In the genomic region with DNA sequence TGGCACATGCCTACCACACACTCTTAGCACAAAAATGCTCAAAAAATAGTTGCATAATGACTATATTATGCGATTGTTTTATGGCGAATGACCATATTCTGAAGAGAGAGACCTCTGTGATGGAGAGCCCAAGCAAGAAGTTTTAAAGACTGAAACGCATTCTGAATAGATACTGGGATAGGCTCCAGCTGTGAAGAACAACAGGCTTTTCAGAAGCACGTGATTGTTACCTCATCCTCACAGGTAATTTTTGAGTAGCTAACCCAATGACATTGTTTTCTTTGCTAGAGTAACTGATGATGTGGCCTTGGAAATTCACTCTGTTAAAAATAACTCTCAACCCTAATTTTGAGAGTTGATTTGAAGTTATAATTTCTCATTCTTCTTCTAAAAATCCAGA, we compare ENCODE assay signal across 23 cellular contexts. TPM values are rescaled to one million over a fixed set of nuclear protein-coding genes. Genes with fewer than 3 reads are reported as not detected.
DNase-seq lines count a peak whose midpoint lies in the region; ATAC-seq, FAIRE-seq and TF ChIP-seq lines count a peak whose summit lies in the region.
"Had no signal": no experiment of that assay in that cellular context is flagged by ENCODE, and none has a peak within 500 bp of the region (broad histone marks: within the 10 kb centered on the region; RNA-seq: fewer than 3 reads in every experiment).

No MANE protein-coding gene starts in this region.

- no peak overlapping the region for H3K14ac ChIP-seq in H1 (ENCODE audit: insufficient read length)

- no peak overlapping the region for H3K18ac ChIP-seq in H1 (ENCODE audit: extremely low read depth, low read length)

- no peak for TF ChIP-seq EP300 in H1 (IDR thresholded peaks at IDR 0.05; ENCODE audit: borderline replicate concordance in 1 of 2, low read depth in 2 of 2, low read length in 2 of 2)

- H3K23ac ChIP-seq in H1 (ENCODE audit: insufficient read length): no peak overlapping the region

- no peaks in the 10 kb centered on the region for H3K79me1 ChIP-seq in H1 (ENCODE audit: low read depth, low read length)

- H3K4me1 ChIP-seq in CD8-positive, alpha-beta memory T cell (ENCODE audit: insufficient read depth, low read length): peaks cover 23% of the 10 kb centered on the region
- H3K4me1 ChIP-seq in Loucy (ENCODE audit: insufficient read depth, low read length, poor library complexity, severe bottlenecking) (peaks cover 13% of the 10 kb centered on the region), H1 (replicated peaks in 1 of 4; ENCODE audit: control insufficient read depth in 3 of 4, insufficient read depth in 4 of 4, low read length in 3 of 4) (peaks cover 0 to 8% (median 5%) of the 10 kb centered on the region in 4 experiments; a peak in 3 of 7 replicates), neuron (ENCODE audit: insufficient read depth, low read length) (peaks cover 12% of the 10 kb centered on the region)

- H2BK20ac ChIP-seq in H1 (ENCODE audit: low read length): no peak overlapping the region

- TF ChIP-seq POLR2A in H1 (IDR thresholded peaks at IDR 0.05; ENCODE audit: control extremely low read depth in 1 of 2, low read depth in 2 of 2, low read length in 2 of 2): no peak

- H3K23me2 ChIP-seq in H1 (ENCODE audit: low read depth, low read length): no peaks in the 10 kb centered on the region; the same call in none of the 2 replicates

- no peaks in the 10 kb centered on the region for H3K9me2 ChIP-seq in Loucy (replicated peaks; ENCODE audit: low read depth, low read length)

- peaks cover 0 to 22% (median 3%) of the 10 kb centered on the region in 3 donors for H3K36me3 Mint-ChIP-seq in CD8-positive, alpha-beta memory T cell

- H4K5ac ChIP-seq in H1 (ENCODE audit: insufficient read length, low read depth, low read length): peak overlapping the region; percentile 37

- TF ChIP-seq CTCF in Loucy (conservative IDR thresholded peaks at IDR 0.05; ENCODE audit: low read length) (no peak), H1 (IDR thresholded peaks at IDR 0.05; ENCODE audit: control extremely low read depth in 1 of 3, insufficient read depth in 1 of 3, low read depth in 1 of 3, low read length in 3 of 3) (no peak), foreskin fibroblast (IDR thresholded peaks at IDR 0.05; ENCODE audit: low read depth, low read length) (no peak)

- 47% methylated on average over 4 of the region's 4 CpGs; no CpG with 5 or more reads in 1 of the 2 experiments for WGBS in H1 (ENCODE audit: extremely low coverage in 1 of 2, insufficient coverage in 1 of 2, insufficient read length in 1 of 2, insufficient replicate concordance in 2 of 2, low coverage in 1 of 2, low lambda C conversion rate in 2 of 2, missing lambda C conversion rate in 1 of 2), 2 experiments

- H3K9me3 ChIP-seq in CD8-positive, alpha-beta memory T cell (ENCODE audit: low read length): no peaks in the 10 kb centered on the region
- H3K9me3 ChIP-seq in Loucy (ENCODE audit: insufficient read depth, low read depth, low read length) (no peaks in the 10 kb centered on the region), H1 (ENCODE audit: insufficient read depth in 2 of 2, low read depth in 1 of 2, low read length in 1 of 2) (no peaks in the 10 kb centered on the region), neuron (ENCODE audit: low read length) (no peaks in the 10 kb centered on the region)
- H3K9me3 ChIP-seq: MG63, SJCRH30 had no signal

- H3K27ac ChIP-seq in CD8-positive, alpha-beta memory T cell (ENCODE audit: low read depth, low read length): no peak overlapping the region
- H3K27ac ChIP-seq in H1 (ENCODE audit: low read depth, low read length): no peak overlapping the region; the same call in 1 of the 2 replicates
- H3K27ac ChIP-seq: SJCRH30 had no signal

- H3K4me3 Mint-ChIP-seq in CD8-positive, alpha-beta memory T cell: no peak overlapping the region
- H3K4me3 Mint-ChIP-seq: T-helper 1 cell treated with Interleukin-12 subunit alpha and Interleukin-12 subunit beta and Interleukin-4 antibody, amounts not matched to agents 30 μg/mL and 1 μg/mL, for 36 hours had no signal

- no peak overlapping the region for H3K9ac ChIP-seq in Loucy (ENCODE audit: low read depth, low read length, poor library complexity, severe bottlenecking)
- H3K9ac ChIP-seq in H1 (replicated peaks in 1 of 4; ENCODE audit: extremely low read depth in 1 of 4, low read depth in 3 of 4, low read length in 3 of 4): no peak overlapping the region

- peak overlapping the region in 5 of 8 donors; percentile 5 to 64 (median 38) for H3K27ac Mint-ChIP-seq in CD8-positive, alpha-beta memory T cell
- H3K27ac Mint-ChIP-seq: T-helper 1 cell treated with Interleukin-12 subunit alpha and Interleukin-12 subunit beta and Interleukin-4 antibody, amounts not matched to agents 30 μg/mL and 1 μg/mL, for 36 hours had no signal

- CTCF ChIA-PET in CD8-positive, alpha-beta memory T cell (lab: Charles Lee): interaction anchor here (2.5 to 5.0 kb wide), 3 partner anchors 9 to 191 kb away, joined by 7 to 43 read pairs (median 17); no protein-coding TSS in a partner anchor
- CTCF ChIA-PET in H1 (lab: Charles Lee; ENCODE audit: partially characterized antibody): interaction anchor here (0.6 to 4.9 kb wide), 6 partner anchors 10 to 190 kb away, joined by 3 to 29 read pairs (median 3); no protein-coding TSS in a partner anchor

- H4K20me1 ChIP-seq in Loucy (ENCODE audit: insufficient read depth, low read length, poor library complexity, severe bottlenecking) (peaks cover 21% of the 10 kb centered on the region), H1 (replicated peaks in 1 of 2; ENCODE audit: control insufficient read depth in 1 of 2, insufficient read depth in 2 of 2, low read length in 2 of 2) (peaks cover 0 to 2% of the 10 kb centered on the region in 2 experiments)

- no peak overlapping the region for H4K91ac ChIP-seq in H1 (replicated peaks; ENCODE audit: insufficient read length, low read length)

- peaks cover 0 to 5% of the 10 kb centered on the region in 2 donors for H3K27me3 Mint-ChIP-seq in CD8-positive, alpha-beta memory T cell

- H2BK5ac ChIP-seq in H1 (ENCODE audit: low read depth, low read length): no peak overlapping the region

- H3K27me3 ChIP-seq in CD8-positive, alpha-beta memory T cell (ENCODE audit: insufficient read depth, low read length, poor library complexity, severe bottlenecking): no peaks in the 10 kb centered on the region
- H3K27me3 ChIP-seq in Loucy (ENCODE audit: insufficient read depth, low read length, poor library complexity, severe bottlenecking): no peaks in the 10 kb centered on the region
- no peaks in the 10 kb centered on the region for H3K27me3 ChIP-seq in H1 (replicated peaks in 1 of 4; ENCODE audit: control insufficient read depth in 3 of 4, extremely low read depth in 1 of 4, insufficient read depth in 3 of 4, low read length in 3 of 4)
- no peaks in the 10 kb centered on the region for H3K27me3 ChIP-seq in neuron (ENCODE audit: insufficient read depth, low read length)
- H3K27me3 ChIP-seq: MG63, SJCRH30 had no signal

- H2BK15ac ChIP-seq in H1 (ENCODE audit: low read length): no peak overlapping the region

- no peak for ATAC-seq in HG03571 (IDR thresholded peaks at IDR 0.05; ENCODE audit: unreplicated experiment)
- ATAC-seq: GM12878, HCT116 had no signal

- no peaks in the 10 kb centered on the region for H3K9me3 Mint-ChIP-seq in CD8-positive, alpha-beta memory T cell
- H3K9me3 Mint-ChIP-seq: T-helper 1 cell treated with Interleukin-12 subunit alpha and Interleukin-12 subunit beta and Interleukin-4 antibody, amounts not matched to agents 30 μg/mL and 1 μg/mL, for 36 hours had no signal

- H3K4ac ChIP-seq in H1 (replicated peaks; ENCODE audit: insufficient read length, low read depth, low read length): no peak overlapping the region

- H3K4me2 ChIP-seq in Loucy (ENCODE audit: low read depth, low read length, poor library complexity, severe bottlenecking) (no peak overlapping the region), H1 (ENCODE audit: insufficient read depth in 1 of 2, low read depth in 2 of 2, low read length in 2 of 2) (peak overlapping the region; percentile 11 to 14; a peak in 1 of 4 replicates)

- DNase-seq in CD8-positive, alpha-beta memory T cell: no peak
- DNase-seq in H1 (ENCODE audit: low read depth in 1 of 2, low spot score in 2 of 2): no peak
- no peak for DNase-seq in foreskin fibroblast
- no peak for DNase-seq in SKM-1 (lab: John Stamatoyannopoulos, UW; ENCODE audit: unreplicated experiment)
- DNase-seq: C1 segment of cervical spinal cord, COR-L47, DMS79 treated with DMSO at 0.1 percent for 48 hours, Karpas-422, MG63, NCI-H1048, NCI-H1436, NCI-H2029, NCI-H226, NCI-H524, NCI-H774, SJCRH30 had no signal

- no peak overlapping the region for H2BK12ac ChIP-seq in H1 (ENCODE audit: low read depth, low read length)

- FAIRE-seq in H1 (lab: Jason Lieb, UNC): no peak
- FAIRE-seq: GM12878, RCC 7860 had no signal

- H3K36me3 ChIP-seq in CD8-positive, alpha-beta memory T cell (ENCODE audit: insufficient read depth, low read length): peaks cover 3% of the 10 kb centered on the region
- no peaks in the 10 kb centered on the region for H3K36me3 ChIP-seq in Loucy (ENCODE audit: insufficient read depth, low read length)
- peaks cover 0 to 5% (median under 1%) of the 10 kb centered on the region in 4 experiments; a peak in 3 of 8 replicates for H3K36me3 ChIP-seq in H1 (ENCODE audit: control insufficient read depth in 2 of 4, insufficient read depth in 4 of 4, low read length in 3 of 4)
- H3K36me3 ChIP-seq in neuron (ENCODE audit: insufficient read depth, low read length): peaks cover 6% of the 10 kb centered on the region

- H2BK120ac ChIP-seq in H1 (replicated peaks; ENCODE audit: low read depth, low read length): no peak overlapping the region

- POLR2A ChIA-PET in CD8-positive, alpha-beta memory T cell (lab: Charles Lee): interaction anchor here (0.6 kb wide), 1 partner anchor 276 kb away, joined by 3 read pairs; the partner anchor contains the start of gene INSIG2
- POLR2A ChIA-PET in H1 (lab: Charles Lee; ENCODE audit: partially characterized antibody): interaction anchor here (1.8 kb wide), 1 partner anchor 9 kb away, joined by 6 read pairs; no protein-coding TSS in a partner anchor

- H3K79me2 ChIP-seq in Loucy (ENCODE audit: insufficient read depth, low read length): peaks cover 29% of the 10 kb centered on the region
- H3K79me2 ChIP-seq in H1 (ENCODE audit: control insufficient read depth in 1 of 2, insufficient read depth in 2 of 2, low read length in 2 of 2): peaks cover 11 to 28% of the 10 kb centered on the region in 2 experiments

- H4K8ac ChIP-seq in H1 (ENCODE audit: extremely low read depth, insufficient read depth, low read length): no peak overlapping the region

- H3K4me3 ChIP-seq in CD8-positive, alpha-beta memory T cell (ENCODE audit: low read length): no peak overlapping the region
- H3K4me3 ChIP-seq in Loucy (ENCODE audit: low read length, poor library complexity, severe bottlenecking) (no peak overlapping the region), H1 (ENCODE audit: extremely low read depth in 1 of 4, insufficient read depth in 2 of 4, low read depth in 3 of 4, low read length in 4 of 4) (no peak overlapping the region; a peak in 1 of 8 replicates), neuron (ENCODE audit: low read length) (no peak overlapping the region), foreskin fibroblast (ENCODE audit: low read depth in 1 of 2, low read length in 2 of 2) (no peak overlapping the region)
- H3K4me3 ChIP-seq: GM12878, MG63, SJCRH30 had no signal

- H3K56ac ChIP-seq in H1 (replicated peaks; ENCODE audit: insufficient read length, low read depth, low read length): no peak overlapping the region

- no peaks in the 10 kb centered on the region for H3F3A ChIP-seq in Loucy (ENCODE audit: low read depth)

- peaks cover 30 to 43% (median 43%) of the 10 kb centered on the region in 3 donors for H3K4me1 Mint-ChIP-seq in CD8-positive, alpha-beta memory T cell

- H2AK5ac ChIP-seq in H1 (ENCODE audit: low read depth, low read length): no peak overlapping the region

- TF ChIP-seq RAD21 in H1 (IDR thresholded peaks at IDR 0.05 in 1 of 2, conservative IDR thresholded peaks at IDR 0.05 in 1 of 2; ENCODE audit: low read depth in 2 of 2, low read length in 2 of 2): no peak

- H2AFZ ChIP-seq in Loucy (ENCODE audit: low read length) (0 out of 2 replicates have a peak overlapping the region, but pooled peaks have one; percentile 18), H1 (ENCODE audit: low read length) (peak overlapping the region; percentile 43), neuron (ENCODE audit: low read depth, low read length) (peak overlapping the region; percentile 30)

RNA-seq across cellular contexts. Expression of gene DDX18, which starts 2.0 kb away (rescaled TPM):
- 100 to 1,000 TPM; 147 to 151 TPM for total RNA-seq in CD8-positive, alpha-beta memory T cell
- polyA plus RNA-seq in CD8-positive, alpha-beta memory T cell: 46.2 TPM
- 111 and 119 TPM in 2 replicates for total RNA-seq in H1 (2021; fragmentation: NEBNext Ultra II Directional; extraction: Animal tissue kit (Norgen Biotek cat#: 25700))
- polyA plus RNA-seq in H1 (2011; rRNA removed): 21.2 and 31.3 TPM in 2 replicates
- 47.3 TPM for polyA plus RNA-seq in H1 (2011; cell fraction: cytosol; rRNA removed)
- polyA plus RNA-seq in H1 (2011; cell fraction: nucleus; rRNA removed): 48.3 TPM
- polyA plus RNA-seq in H1 (2012, experiment 1 of 2): 62.6 to 111 TPM (median 75.6 TPM) in 4 replicates
- polyA plus RNA-seq in H1 (2012, experiment 2 of 2): 5.1 TPM
- 105 TPM for polyA plus RNA-seq in H1 (2013, experiment 1 of 2)
- 106 TPM for polyA plus RNA-seq in H1 (2013, experiment 2 of 2)
- 87.8 and 166 TPM in 2 replicates for polyA minus RNA-seq in H1 (2011; rRNA and poly(A)+ RNA removed)
- polyA minus RNA-seq in H1 (2011; cell fraction: cytosol; rRNA and poly(A)+ RNA removed): 28.3 TPM
- polyA minus RNA-seq in H1 (2011; cell fraction: nucleus; rRNA and poly(A)+ RNA removed): 103 TPM
